Comparison of ENCODE assay signal across 7 cellular contexts in genomic region chr2:43075054-43075593, GRCh38.
DNase-seq lines count a peak whose midpoint lies in the region; TF ChIP-seq lines count a peak whose summit lies in the region.

No MANE protein-coding gene starts in this region.

- no peaks in the 10 kb centered on the region for H3K27me3 ChIP-seq in MG63

- no peak overlapping the region for H3K4me3 Mint-ChIP-seq in chondrocyte (ENCODE audit: unreplicated experiment)

- H3K36me3 ChIP-seq in MG63: no peaks in the 10 kb centered on the region

- no peaks in the 10 kb centered on the region for H3K9me3 Mint-ChIP-seq in chondrocyte (ENCODE audit: low read depth)

- peaks cover 82% of the 10 kb centered on the region for H3K4me1 Mint-ChIP-seq in chondrocyte (ENCODE audit: low read depth)

- peak; percentile 95 for DNase-seq in MG63
- DNase-seq in chondrocyte (ENCODE audit: low spot score): no peak
- DNase-seq in lower leg skin (ENCODE audit: low spot score in 2 of 2): peak; percentile 81 to 96
- peak; percentile 90 for DNase-seq in ureter (ENCODE audit: low spot score)
- no peak for DNase-seq in midbrain (lab: John Stamatoyannopoulos, UW)
- DNase-seq in activated effector memory CD4-positive, alpha-beta T cell treated with anti-CD3 and anti-CD28 coated beads, Interleukin-2, amount 50 U/mL, for 16 hours: no peak
- no peak for DNase-seq in stimulated activated CD4-positive, alpha-beta T cell treated with anti-CD3 and anti-CD28 coated beads, Interleukin-4, amount 100 ng/mL, for 24 hours

- H3K4me3 ChIP-seq in MG63 (no peak overlapping the region), lower leg skin (ENCODE audit: low read depth, poor library complexity, severe bottlenecking) (no peak overlapping the region)

- WGBS in lower leg skin, 2 donors: 8 to 11% methylated on average over 4 of the region's 4 CpGs

- no peak for TF ChIP-seq POLR2A in lower leg skin (IDR thresholded peaks at IDR 0.05)

- H3K9me3 ChIP-seq in MG63: no peaks in the 10 kb centered on the region

- H3K27ac Mint-ChIP-seq in chondrocyte (ENCODE audit: unreplicated experiment): peak overlapping the region; percentile 90

- H3K27me3 Mint-ChIP-seq in chondrocyte (ENCODE audit: low read depth): no peaks in the 10 kb centered on the region

- TF ChIP-seq CTCF in chondrocyte (IDR thresholded peaks at IDR 0.05): peak; percentile 43
- no peak for TF ChIP-seq CTCF in lower leg skin (IDR thresholded peaks at IDR 0.05)

- intact Hi-C loops in lower leg skin (cut with DNase I; ENCODE audit: low total_unique reads): no loop called here

- H3K36me3 Mint-ChIP-seq in chondrocyte (ENCODE audit: low read depth): no peaks in the 10 kb centered on the region

Comparison
In these comparisons a context has a peak if more than half of its experiments do, and no peak if none do; other contexts are left out.
1. DNase-seq: peak in MG63 (single experiment), lower leg skin (2 of 2) and ureter (single experiment); none in chondrocyte (single experiment), midbrain (single experiment), activated effector memory CD4-positive, alpha-beta T cell treated with anti-CD3 and anti-CD28 coated beads, Interleukin-2, amount 50 U/mL, for 16 hours (single experiment) and stimulated activated CD4-positive, alpha-beta T cell treated with anti-CD3 and anti-CD28 coated beads, Interleukin-4, amount 100 ng/mL, for 24 hours (single experiment).